Comparison of ENCODE assay signal across 16 cellular contexts in genomic region chr11:61911124-61911700, GRCh38. TPM values are rescaled to one million over a fixed set of nuclear protein-coding genes. Genes with fewer than 3 reads are reported as not detected.
DNase-seq lines count a peak whose midpoint lies in the region; ATAC-seq and TF ChIP-seq lines count a peak whose summit lies in the region.
"Had no signal": no experiment of that assay in that cellular context is flagged by ENCODE, and none has a peak within 500 bp of the region (broad histone marks: within the 10 kb centered on the region; RNA-seq: fewer than 3 reads in every experiment).

No MANE protein-coding gene starts in this region.

- TF ChIP-seq CTCF in breast epithelium (IDR thresholded peaks at IDR 0.05) (no peak), MCF 10A (IDR thresholded peaks at IDR 0.05; ENCODE audit: unreplicated experiment) (no peak), coronary artery (IDR thresholded peaks at IDR 0.05) (no peak)
- no peak for TF ChIP-seq CTCF in activated CD8-positive, alpha-beta T cell treated with anti-CD3 and anti-CD28 coated beads for 36 hours (IDR thresholded peaks at IDR 0.05)

- intact Hi-C loops in breast epithelium (cut with DNase I; ENCODE audit: low total_unique reads) (no loop called here), MCF 10A (cut with micrococcal nuclease) (no loop called here)
- intact Hi-C loops in activated CD8-positive, alpha-beta T cell treated with anti-CD3 and anti-CD28 coated beads for 36 hours (cut with micrococcal nuclease), result no loop called here

- BruUV-seq in MCF 10A (replicated peaks; lab: Mats Ljungman, UMichigan), result no TSS peak

- H3K4me1 ChIP-seq in breast epithelium (no peaks in the 10 kb centered on the region), muscle layer of colon (ENCODE audit: insufficient read depth, low read length) (peaks cover 42% of the 10 kb centered on the region)

- DNase-seq in breast epithelium (ENCODE audit: low spot score in 2 of 2) (no peak), MCF 10A (ENCODE audit: unreplicated experiment) (no peak), coronary artery (ENCODE audit: low spot score) (no peak), substantia nigra (lab: John Stamatoyannopoulos, UW) (no peak), NCI-H1092 (lab: John Stamatoyannopoulos, UW) (no peak), NCI-H524 (lab: John Stamatoyannopoulos, UW) (no peak)
- DNase-seq in activated CD8-positive, alpha-beta T cell treated with anti-CD3 and anti-CD28 coated beads for 36 hours, result no peak
- DNase-seq: COR-L47, DMS153, EL, Karpas-422, NCI-H1436 treated with DMSO at 0.1 percent for 48 hours, NCI-H2081, NCI-H510A treated with DMSO at 0.1 percent for 48 hours had no signal

- no peak for TF ChIP-seq POLR2A in breast epithelium (IDR thresholded peaks at IDR 0.05)

- ATAC-seq in activated CD8-positive, alpha-beta T cell treated with anti-CD3 and anti-CD28 coated beads for 36 hours, result no peak

- no peaks in the 10 kb centered on the region for H3K9me3 Mint-ChIP-seq in MCF 10A (ENCODE audit: unreplicated experiment)
- H3K9me3 Mint-ChIP-seq in activated CD8-positive, alpha-beta T cell treated with anti-CD3 and anti-CD28 coated beads for 36 hours, result no peaks in the 10 kb centered on the region

- H3K27me3 ChIP-seq in breast epithelium, result no peaks in the 10 kb centered on the region
- H3K27me3 ChIP-seq in muscle layer of colon (ENCODE audit: control insufficient read depth in 1 of 2, insufficient read depth in 2 of 2, low read length in 2 of 2), result no peaks in the 10 kb centered on the region

- POLR2A ChIA-PET in MCF 10A (lab: Yijun Ruan, JAX), result no interaction called here
- POLR2A ChIA-PET in activated CD8-positive, alpha-beta T cell treated with anti-CD3 and anti-CD28 coated beads for 36 hours (lab: Charles Lee), result no interaction called here

- H3K9me3 ChIP-seq in breast epithelium, result no peaks in the 10 kb centered on the region
- H3K9me3 ChIP-seq in muscle layer of colon (ENCODE audit: low read length), result no peaks in the 10 kb centered on the region

- H3K4me3 ChIP-seq in breast epithelium, result peak overlapping the region in 1 of 3 donors; percentile 92
- H3K4me3 ChIP-seq in coronary artery, result peak overlapping the region; percentile 2
- no peak overlapping the region for H3K4me3 ChIP-seq in muscle layer of colon (ENCODE audit: low read depth in 1 of 2, low read length in 2 of 2)

- H3K27ac ChIP-seq in breast epithelium, result peak overlapping the region; percentile 33 to 85
- H3K27ac ChIP-seq in coronary artery, result peak overlapping the region in 1 of 2 donors; percentile 82
- H3K27ac ChIP-seq in muscle layer of colon (ENCODE audit: low read depth, low read length), result peak overlapping the region; percentile 34
- H3K27ac ChIP-seq in substantia nigra (ENCODE audit: low read depth, low read length, poor library complexity, severe bottlenecking), result peak overlapping the region; percentile 10

- H3K4me1 Mint-ChIP-seq in MCF 10A (ENCODE audit: insufficient read depth, unreplicated experiment), result no peaks in the 10 kb centered on the region
- no peaks in the 10 kb centered on the region for H3K4me1 Mint-ChIP-seq in activated CD8-positive, alpha-beta T cell treated with anti-CD3 and anti-CD28 coated beads for 36 hours (ENCODE audit: low read depth)

- no peaks in the 10 kb centered on the region for H3K36me3 ChIP-seq in breast epithelium
- peaks cover 8% of the 10 kb centered on the region for H3K36me3 ChIP-seq in muscle layer of colon (ENCODE audit: insufficient read depth, low read length)

- H3K27me3 Mint-ChIP-seq in MCF 10A (ENCODE audit: insufficient read depth, unreplicated experiment), result no peaks in the 10 kb centered on the region
- H3K27me3 Mint-ChIP-seq in activated CD8-positive, alpha-beta T cell treated with anti-CD3 and anti-CD28 coated beads for 36 hours, result peaks cover 12% of the 10 kb centered on the region

- H3K27ac Mint-ChIP-seq in MCF 10A (ENCODE audit: low read depth, unreplicated experiment), result no peak overlapping the region
- H3K27ac Mint-ChIP-seq in activated CD8-positive, alpha-beta T cell treated with anti-CD3 and anti-CD28 coated beads for 36 hours, result no peak overlapping the region

- H3K4me3 Mint-ChIP-seq in MCF 10A (ENCODE audit: unreplicated experiment), result no peak overlapping the region
- H3K4me3 Mint-ChIP-seq in activated CD8-positive, alpha-beta T cell treated with anti-CD3 and anti-CD28 coated beads for 36 hours, result no peak overlapping the region

- CTCF ChIA-PET in MCF 10A (lab: Yijun Ruan, JAX), result interaction anchor here (0.9 to 2.7 kb wide), 3 partner anchors 36 to 150 kb away, joined by 3 to 15 read pairs (median 3); no protein-coding TSS in a partner anchor
- CTCF ChIA-PET in activated CD8-positive, alpha-beta T cell treated with anti-CD3 and anti-CD28 coated beads for 36 hours (lab: Charles Lee), result no interaction called here

- no peak overlapping the region for H3K9ac ChIP-seq in muscle layer of colon (ENCODE audit: low read length)

- H3K36me3 Mint-ChIP-seq in MCF 10A (ENCODE audit: insufficient read depth, unreplicated experiment), result peaks cover 4% of the 10 kb centered on the region
- no peaks in the 10 kb centered on the region for H3K36me3 Mint-ChIP-seq in activated CD8-positive, alpha-beta T cell treated with anti-CD3 and anti-CD28 coated beads for 36 hours (ENCODE audit: low read depth)
- H3K36me3 Mint-ChIP-seq: CD14-positive monocyte had no signal

RNA-seq across cellular contexts. Expression of gene RAB3IL1, which starts 6.2 kb away (rescaled TPM):
- total RNA-seq in breast epithelium, result 10 to 100 TPM; 11.7 to 27.9 (median 22.6) TPM
- total RNA-seq in MCF 10A (2022), result 2.3 and 4.5 TPM in 2 replicates
- not detected for total RNA-seq in activated CD8-positive, alpha-beta T cell treated with anti-CD3 and anti-CD28 coated beads for 36 hours

RNA-seq across cellular contexts. Expression of gene FADS3, which starts 19.9 kb away (rescaled TPM):
- 100 to 1,000 TPM in 2 of 3 donors, 10 to 100 TPM in 1; 38.8 to 156 (median 112) TPM for total RNA-seq in breast epithelium
- total RNA-seq in MCF 10A (2022), result 145 and 184 TPM in 2 replicates
- total RNA-seq in activated CD8-positive, alpha-beta T cell treated with anti-CD3 and anti-CD28 coated beads for 36 hours, result 10 to 100 TPM; 10.3 to 13.9 TPM

RNA-seq across cellular contexts. Expression of gene BEST1, which starts 38.9 kb away (rescaled TPM):
- total RNA-seq in breast epithelium (10 to 100 TPM in 1 of 3 donors, 1 to 10 TPM in 2; 3.7 to 10.1 (median 5.9) TPM), MCF 10A (2022) (2.5 and 3.2 TPM in 2 replicates)
- total RNA-seq in activated CD8-positive, alpha-beta T cell treated with anti-CD3 and anti-CD28 coated beads for 36 hours, result under 1 TPM; 0.61 to 0.83 TPM

RNA-seq across cellular contexts. Expression of gene FTH1, which starts 56.2 kb away (rescaled TPM):
- 1,000 to 10,000 TPM; 2,151 to 6,439 (median 3,491) TPM for total RNA-seq in breast epithelium
- 8,367 and 15,492 TPM in 2 replicates for total RNA-seq in MCF 10A (2022)
- 100 to 1,000 TPM; 700 to 729 TPM for total RNA-seq in activated CD8-positive, alpha-beta T cell treated with anti-CD3 and anti-CD28 coated beads for 36 hours
